In the genomic region with DNA sequence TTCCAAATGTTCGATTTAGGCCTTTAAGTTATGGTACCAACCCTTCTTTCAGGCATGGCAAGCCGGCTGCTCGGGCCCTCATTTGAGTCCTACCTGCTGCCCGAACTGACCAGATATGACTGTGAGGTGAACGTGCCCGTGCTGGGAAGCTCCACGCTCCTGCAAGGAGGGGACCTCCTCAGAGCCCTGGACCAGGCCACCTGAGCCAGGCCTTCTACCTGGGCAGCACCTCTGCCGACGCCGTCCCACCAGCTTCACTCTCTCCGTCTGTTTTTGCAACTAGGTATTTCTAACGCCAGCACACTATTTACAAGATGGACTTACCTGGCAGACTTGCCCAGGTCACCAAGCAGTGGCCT, we compare ENCODE assay signal across 20 cellular contexts.
"Had no signal": no experiment of that assay in that cellular context is flagged by ENCODE, and none has a peak within 500 bp of the region (broad histone marks: within the 10 kb centered on the region; RNA-seq: fewer than 3 reads in every experiment).

No MANE protein-coding gene starts in this region.

- H3K4me1 ChIP-seq: Peyer's patch had no signal

- H3K9me3 ChIP-seq: Peyer's patch had no signal

- H3K36me3 ChIP-seq: cardiac muscle cell had no signal

- H3K27ac ChIP-seq: brain microvascular endothelial cell, cardiac muscle cell, Peyer's patch had no signal

- ATAC-seq: activated CD4-positive, CD25-positive, alpha-beta regulatory T cell treated with anti-CD3 and anti-CD28 coated beads, Interleukin-2, amount 50 U/mL, for 24 hours had no signal

- H3K27me3 ChIP-seq: brain microvascular endothelial cell, Peyer's patch had no signal

- DNase-seq: activated CD4-positive, alpha-beta T cell treated with anti-CD3 and anti-CD28 coated beads for 4 hours; activated effector memory CD4-positive, alpha-beta T cell treated with anti-CD3 and anti-CD28 coated beads, Interleukin-2, amount 50 U/mL, for 16 hours; activated naive CD4-positive, alpha-beta T cell treated with Interleukin-2 at 50 U/mL for 16 hours; activated T-cell treated with anti-CD3 and anti-CD28 coated beads, Interleukin-2, amount 50 U/mL, for 24 hours; amygdala; brain microvascular endothelial cell; MM.1S; NCI-H1105; NCI-H1436; NCI-H1694 treated with DMSO at 0.1 percent for 48 hours; NCI-H2029 treated with DMSO at 0.1 percent for 48 hours; NCI-H345; NCI-H510A treated with DMSO at 0.1 percent for 48 hours; NCI-H69; NK-92 treated with Interleukin-12 subunit alpha and Interleukin-12 subunit beta, amount 100 ng/mL, for 24 hours; OCI-M1; Peyer's patch; SHP77 treated with DMSO at 0.1 percent for 48 hours had no signal

- H3K4me3 ChIP-seq: cardiac muscle cell, Peyer's patch had no signal
